ENCODE assay signal across 21 cellular contexts in genomic region chr2:240809276-240809675, GRCh38. TPM values are rescaled to one million over a fixed set of nuclear protein-coding genes. Genes with fewer than 3 reads are reported as not detected.
DNase-seq lines count a peak whose midpoint lies in the region; TF ChIP-seq lines count a peak whose summit lies in the region.
"Had no signal": no experiment of that assay in that cellular context is flagged by ENCODE, and none has a peak within 500 bp of the region (broad histone marks: within the 10 kb centered on the region; RNA-seq: fewer than 3 reads in every experiment).

No MANE protein-coding gene starts in this region.

- TF ChIP-seq CTCF in endodermal cell (conservative IDR thresholded peaks at IDR 0.05) (no peak), progenitor cell of endocrine pancreas (IDR thresholded peaks at IDR 0.05; ENCODE audit: unreplicated experiment) (no peak), type B pancreatic cell (conservative IDR thresholded peaks at IDR 0.05) (no peak), lower leg skin (IDR thresholded peaks at IDR 0.05) (no peak), GM20000 (IDR thresholded peaks at IDR 0.05; ENCODE audit: extremely low read depth, missing control alignments) (no peak)

- peaks cover 2% of the 10 kb centered on the region for H3K36me3 Mint-ChIP-seq in activated naive CD4-positive, alpha-beta T cell treated with anti-CD3 and anti-CD28 coated beads, Interleukin-2, amount 10 ng/mL, durations not matched to agents 7 days and 5 days
- peaks cover 13% of the 10 kb centered on the region for H3K36me3 Mint-ChIP-seq in endodermal cell (ENCODE audit: low read depth)
- H3K36me3 Mint-ChIP-seq in progenitor cell of endocrine pancreas (ENCODE audit: insufficient read depth), result peaks cover 37% of the 10 kb centered on the region
- peaks cover 15% of the 10 kb centered on the region for H3K36me3 Mint-ChIP-seq in type B pancreatic cell
- H3K36me3 Mint-ChIP-seq: CD14-positive monocyte had no signal

- no peak overlapping the region for H3K4me3 Mint-ChIP-seq in activated naive CD4-positive, alpha-beta T cell treated with anti-CD3 and anti-CD28 coated beads, Interleukin-2, amount 10 ng/mL, durations not matched to agents 7 days and 5 days
- H3K4me3 Mint-ChIP-seq in endodermal cell, result no peak overlapping the region
- H3K4me3 Mint-ChIP-seq in progenitor cell of endocrine pancreas (ENCODE audit: low read depth), result no peak overlapping the region
- H3K4me3 Mint-ChIP-seq in type B pancreatic cell, result no peak overlapping the region
- H3K4me3 Mint-ChIP-seq: CD14-positive monocyte; CD4-positive, alpha-beta memory T cell; GM23338; HFFc6 had no signal

- H3K9ac ChIP-seq in endodermal cell (ENCODE audit: extremely low read depth, low read length, poor library complexity, severe bottlenecking), result no peak overlapping the region
- H3K9ac ChIP-seq: BLaER1 had no signal

- H3K27ac ChIP-seq in endodermal cell (ENCODE audit: low read depth, low read length), result no peak overlapping the region
- H3K27ac ChIP-seq: BLaER1, HL-60 had no signal

- no peak for TF ChIP-seq POLR2A in lower leg skin (IDR thresholded peaks at IDR 0.05)

- no peaks in the 10 kb centered on the region for H3K4me1 ChIP-seq in endodermal cell (ENCODE audit: control insufficient read depth, insufficient read depth, low read length)
- H3K4me1 ChIP-seq: BLaER1 had no signal

- CTCF ChIA-PET in activated naive CD4-positive, alpha-beta T cell treated with anti-CD3 and anti-CD28 coated beads, Interleukin-2, amount 10 ng/mL, durations not matched to agents 7 days and 5 days (lab: Charles Lee), result no interaction called here

- DNase-seq in activated naive CD4-positive, alpha-beta T cell treated with anti-CD3 and anti-CD28 coated beads, Interleukin-2, amount 10 ng/mL, durations not matched to agents 7 days and 5 days, result peak; percentile 19
- DNase-seq in activated naive CD4-positive, alpha-beta T cell treated with Interleukin-2 at 50 U/mL for 16 hours, result no peak
- DNase-seq in endodermal cell (peak; percentile 17), progenitor cell of endocrine pancreas (ENCODE audit: low spot score, unreplicated experiment) (no peak), type B pancreatic cell (ENCODE audit: extremely low spot score, unreplicated experiment) (peak; percentile 29), lower leg skin (ENCODE audit: low spot score in 2 of 2) (no peak), GM20000 (ENCODE audit: low spot score) (no peak), NCI-H226 (no peak)
- DNase-seq: 8988T; CD4-positive, alpha-beta memory T cell; DND-41; EL; HFFc6 had no signal

- 92 to 95% methylated on average over 5 to 8 of the region's 9 CpGs for WGBS in endodermal cell (ENCODE audit: insufficient coverage in 1 of 2, insufficient read length in 1 of 2), 2 experiments
- 77 to 82% methylated on average over 9 of the region's 9 CpGs for WGBS in lower leg skin, 2 donors

- no peaks in the 10 kb centered on the region for H3K36me3 ChIP-seq in endodermal cell (ENCODE audit: control insufficient read depth, insufficient read depth, low read length)
- H3K36me3 ChIP-seq: BLaER1 had no signal

- peaks cover 21% of the 10 kb centered on the region for H3K27me3 Mint-ChIP-seq in activated naive CD4-positive, alpha-beta T cell treated with anti-CD3 and anti-CD28 coated beads, Interleukin-2, amount 10 ng/mL, durations not matched to agents 7 days and 5 days
- H3K27me3 Mint-ChIP-seq in endodermal cell (ENCODE audit: insufficient read depth), result no peaks in the 10 kb centered on the region
- no peaks in the 10 kb centered on the region for H3K27me3 Mint-ChIP-seq in progenitor cell of endocrine pancreas
- no peaks in the 10 kb centered on the region for H3K27me3 Mint-ChIP-seq in type B pancreatic cell

- H3K9me3 Mint-ChIP-seq in activated naive CD4-positive, alpha-beta T cell treated with anti-CD3 and anti-CD28 coated beads, Interleukin-2, amount 10 ng/mL, durations not matched to agents 7 days and 5 days, result peaks cover 15% of the 10 kb centered on the region
- H3K9me3 Mint-ChIP-seq in endodermal cell (peaks cover 10% of the 10 kb centered on the region), progenitor cell of endocrine pancreas (ENCODE audit: low read depth) (peaks cover 7% of the 10 kb centered on the region), type B pancreatic cell (peaks cover 7% of the 10 kb centered on the region)

- H3K9me3 ChIP-seq in endodermal cell (ENCODE audit: control insufficient read depth, low read length), result peaks cover 2% of the 10 kb centered on the region

- H3K4me1 Mint-ChIP-seq in activated naive CD4-positive, alpha-beta T cell treated with anti-CD3 and anti-CD28 coated beads, Interleukin-2, amount 10 ng/mL, durations not matched to agents 7 days and 5 days, result no peaks in the 10 kb centered on the region
- H3K4me1 Mint-ChIP-seq in endodermal cell, result no peaks in the 10 kb centered on the region
- H3K4me1 Mint-ChIP-seq in progenitor cell of endocrine pancreas (ENCODE audit: low read depth), result peaks cover 2% of the 10 kb centered on the region
- no peaks in the 10 kb centered on the region for H3K4me1 Mint-ChIP-seq in type B pancreatic cell (ENCODE audit: unreplicated experiment)
- H3K4me1 Mint-ChIP-seq: CD14-positive monocyte had no signal

- intact Hi-C loops in lower leg skin (cut with DNase I; ENCODE audit: low total_unique reads), result no loop called here

- H3K4me3 ChIP-seq in endodermal cell (ENCODE audit: low read length), result no peak overlapping the region
- no peak overlapping the region for H3K4me3 ChIP-seq in lower leg skin (ENCODE audit: low read depth, poor library complexity, severe bottlenecking)
- H3K4me3 ChIP-seq: BLaER1, GM23338 had no signal

- H3K27me3 ChIP-seq in endodermal cell (ENCODE audit: control insufficient read depth, insufficient read depth, low read length, poor library complexity, severe bottlenecking), result no peaks in the 10 kb centered on the region

- H3K27ac Mint-ChIP-seq in activated naive CD4-positive, alpha-beta T cell treated with anti-CD3 and anti-CD28 coated beads, Interleukin-2, amount 10 ng/mL, durations not matched to agents 7 days and 5 days, result no peak overlapping the region
- H3K27ac Mint-ChIP-seq in endodermal cell (no peak overlapping the region), progenitor cell of endocrine pancreas (peak overlapping the region; percentile 22), type B pancreatic cell (no peak overlapping the region)
- H3K27ac Mint-ChIP-seq: CD14-positive monocyte; CD4-positive, alpha-beta memory T cell; GM23338; HFFc6 had no signal

RNA-seq across cellular contexts. Expression of gene KIF1A, which starts 10.7 kb away (rescaled TPM):
- total RNA-seq in endodermal cell (10 to 100 TPM; 58.8 to 83.1 TPM), progenitor cell of endocrine pancreas (132 and 140 TPM in 2 replicates), type B pancreatic cell (ENCODE audit: low replicate concordance) (78.4 and 112 TPM in 2 replicates), lower leg skin (1 to 10 TPM in 3 of 4 donors, under 1 TPM in 1; 0.76 to 4.3 (median 3.0) TPM)
- 48.4 TPM for polyA plus RNA-seq in endodermal cell (2013, experiment 1 of 2)
- polyA plus RNA-seq in endodermal cell (2013, experiment 2 of 2), result 41.1 TPM
- total RNA-seq: CD4-positive, alpha-beta memory T cell; HFFc6 had no signal
- polyA plus RNA-seq: AG04450; CD14-positive monocyte; CD4-positive, alpha-beta memory T cell had no signal

RNA-seq across cellular contexts. Expression of gene AGXT, which starts 59.3 kb away (rescaled TPM):
- total RNA-seq in endodermal cell (under 1 TPM in 1 of 2 donors, not detected in 1; 0.31 TPM), progenitor cell of endocrine pancreas (1.0 and 1.2 TPM in 2 replicates), type B pancreatic cell (ENCODE audit: low replicate concordance) (0.51 and 1.00 TPM in 2 replicates), lower leg skin (not detected)
- not detected for polyA plus RNA-seq in endodermal cell (2013, experiment 1 of 2)
- polyA plus RNA-seq in endodermal cell (2013, experiment 2 of 2), result not detected
- total RNA-seq: A673; CD4-positive, alpha-beta memory T cell; G401; GM23338; HFFc6; HT1080 had no signal
- polyA plus RNA-seq: AG04450; CD14-positive monocyte; CD4-positive, alpha-beta memory T cell; GM23338 had no signal

Comparison
In these comparisons a context has a peak if more than half of its experiments do, and no peak if none do; other contexts are left out.
1. DNase-seq: peak in activated naive CD4-positive, alpha-beta T cell treated with anti-CD3 and anti-CD28 coated beads, Interleukin-2, amount 10 ng/mL, durations not matched to agents 7 days and 5 days (single experiment), endodermal cell (single experiment) and type B pancreatic cell (single experiment); none in activated naive CD4-positive, alpha-beta T cell treated with Interleukin-2 at 50 U/mL for 16 hours (single experiment), progenitor cell of endocrine pancreas (single experiment), lower leg skin (0 of 2), GM20000 (single experiment) and NCI-H226 (single experiment).
2. RNA of gene KIF1A, which starts 10.7 kb away (total RNA-seq): 132 to 140 TPM in progenitor cell of endocrine pancreas, 58.8 to 83.1 TPM in endodermal cell and 78.4 to 112 TPM in type B pancreatic cell; 0.76 to 4.3 TPM in lower leg skin; every median in the first group is over 10 times any median in the second.